13 cellular contexts compared by ENCODE assay signal in the genomic region with DNA sequence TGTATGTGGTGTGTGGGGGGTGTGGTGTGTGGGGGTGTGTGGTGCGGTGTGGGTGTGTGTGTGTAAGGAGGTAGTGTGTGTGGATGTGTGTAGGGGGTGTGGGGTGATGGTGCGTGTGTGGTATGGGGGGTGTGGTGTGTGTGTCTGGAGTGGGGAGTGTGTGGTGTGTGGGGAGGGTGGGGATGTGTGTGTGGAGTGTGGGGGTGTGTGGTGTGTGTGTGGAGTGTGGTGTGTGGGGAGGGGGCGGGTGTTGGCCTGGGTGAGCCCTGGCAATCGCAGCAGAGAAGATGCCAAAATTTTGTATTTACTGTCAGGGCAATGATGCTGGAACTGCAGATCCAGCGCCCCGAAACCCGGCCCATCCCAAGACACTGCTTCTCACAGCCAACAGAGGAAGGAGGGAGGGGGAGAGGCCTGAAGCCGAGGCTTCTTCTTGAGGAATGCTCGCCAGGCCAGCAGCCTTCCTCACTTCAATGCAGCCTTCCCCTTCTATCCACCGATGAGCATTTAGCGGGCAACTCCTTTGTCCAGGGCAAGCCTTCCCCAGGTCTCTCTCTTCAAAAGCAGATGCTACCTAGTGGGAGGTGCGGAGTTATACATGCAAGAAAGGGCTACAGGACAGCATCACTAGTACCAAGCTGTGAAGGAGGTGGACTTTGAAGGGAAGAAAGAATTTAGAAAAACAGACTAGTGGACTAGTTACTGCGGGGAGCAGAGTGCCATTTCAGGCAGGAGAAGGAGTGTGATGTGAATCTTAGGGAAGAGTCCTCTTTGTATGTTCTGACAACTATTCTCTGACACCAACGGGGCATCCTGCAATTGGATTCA. TPM values are rescaled to one million over a fixed set of nuclear protein-coding genes. Genes with fewer than 3 reads are reported as not detected.
DNase-seq lines count a peak whose midpoint lies in the region; ATAC-seq and TF ChIP-seq lines count a peak whose summit lies in the region.
"Had no signal": no experiment of that assay in that cellular context is flagged by ENCODE, and none has a peak within 500 bp of the region (broad histone marks: within the 10 kb centered on the region; RNA-seq: fewer than 3 reads in every experiment).

No MANE protein-coding gene starts in this region.

- TF ChIP-seq CTCF in fibroblast of mammary gland (conservative IDR thresholded peaks at IDR 0.05; ENCODE audit: control insufficient read depth, insufficient read depth, low read depth, low read length) (no peak), sigmoid colon (IDR thresholded peaks at IDR 0.05) (no peak)

- intact Hi-C loops in sigmoid colon (cut with DNase I): no loop called here

- peaks cover 0 to 58% (median 38%) of the 10 kb centered on the region in 4 donors for H3K4me1 ChIP-seq in sigmoid colon

- no peaks in the 10 kb centered on the region for H3K27me3 ChIP-seq in sigmoid colon
- H3K27me3 ChIP-seq: dorsolateral prefrontal cortex, upper lobe of left lung had no signal

- TF ChIP-seq EP300 in sigmoid colon (IDR thresholded peaks at IDR 0.05): no peak

- no peaks in the 10 kb centered on the region for H3K36me3 ChIP-seq in sigmoid colon
- H3K36me3 ChIP-seq: upper lobe of left lung had no signal

- no peak for TF ChIP-seq POLR2A in sigmoid colon (IDR thresholded peaks at IDR 0.05)

- H3K27ac ChIP-seq in sigmoid colon: no peak overlapping the region
- H3K27ac ChIP-seq: dorsolateral prefrontal cortex had no signal

- H3K9me3 ChIP-seq in sigmoid colon: no peaks in the 10 kb centered on the region
- H3K9me3 ChIP-seq: upper lobe of left lung had no signal

- DNase-seq in NCI-H748 (lab: John Stamatoyannopoulos, UW; ENCODE audit: unreplicated experiment) (peak; percentile 6), NCI-H748 treated with DMSO at 0.1 percent for 48 hours (lab: John Stamatoyannopoulos, UW) (no peak), RPMI7951 (ENCODE audit: low read depth) (peak; percentile 49), fibroblast of mammary gland (ENCODE audit: low read depth) (peak; percentile 18), sigmoid colon (peak; percentile 66), NCI-H2081 treated with DMSO at 0.1 percent for 48 hours (lab: John Stamatoyannopoulos, UW) (no peak), DMS114 treated with DMSO at 0.1 percent for 48 hours (lab: John Stamatoyannopoulos, UW; ENCODE audit: unreplicated experiment) (no peak)
- DNase-seq: KBM-7; NCI-H510A; stimulated activated CD4-positive, alpha-beta T cell treated with anti-CD3 and anti-CD28 coated beads, Interleukin-4, amount 100 ng/mL, for 4 hours; upper lobe of left lung had no signal

- WGBS in sigmoid colon, 2 donors: 73 to 75% methylated on average over 14 of the region's 14 CpGs

- no peak for ATAC-seq in HG02678 (IDR thresholded peaks at IDR 0.05; ENCODE audit: unreplicated experiment)

- H3K4me3 ChIP-seq in fibroblast of mammary gland (ENCODE audit: control insufficient read depth, low read depth, low read length) (no peak overlapping the region), sigmoid colon (no peak overlapping the region)
- H3K4me3 ChIP-seq: dorsolateral prefrontal cortex, upper lobe of left lung had no signal

RNA-seq across cellular contexts. Expression of a gene that starts 12.0 kb away (rescaled TPM):
- total RNA-seq in RPMI7951 (2014; rRNA removed; shearing (Covaris generic)): 404 and 461 TPM in 2 replicates
- 100 to 1,000 TPM; 307 to 378 (median 342) TPM for total RNA-seq in sigmoid colon
- 100 to 1,000 TPM; 304 to 467 (median 403) TPM for polyA plus RNA-seq in sigmoid colon

RNA-seq across cellular contexts. Expression of a gene that starts 57.7 kb away (rescaled TPM):
- total RNA-seq in RPMI7951 (2014; rRNA removed; shearing (Covaris generic)): 13.8 and 13.9 TPM in 2 replicates
- 10 to 100 TPM in 3 of 4 donors, 1 to 10 TPM in 1; 5.8 to 18.0 (median 14.8) TPM for total RNA-seq in sigmoid colon
- polyA plus RNA-seq in sigmoid colon: 10 to 100 TPM in 2 of 3 donors, 1 to 10 TPM in 1; 4.8 to 18.1 (median 15.5) TPM

Comparison
In these comparisons a context has a peak if more than half of its experiments do, and no peak if none do; other contexts are left out.
1. DNase-seq: peak in NCI-H748 (single experiment), RPMI7951 (single experiment), fibroblast of mammary gland (single experiment) and sigmoid colon (single experiment); none in NCI-H748 treated with DMSO at 0.1 percent for 48 hours (single experiment), NCI-H2081 treated with DMSO at 0.1 percent for 48 hours (single experiment) and DMS114 treated with DMSO at 0.1 percent for 48 hours (single experiment).